ENCODE assay signal across 1 cellular context in the genomic region with DNA sequence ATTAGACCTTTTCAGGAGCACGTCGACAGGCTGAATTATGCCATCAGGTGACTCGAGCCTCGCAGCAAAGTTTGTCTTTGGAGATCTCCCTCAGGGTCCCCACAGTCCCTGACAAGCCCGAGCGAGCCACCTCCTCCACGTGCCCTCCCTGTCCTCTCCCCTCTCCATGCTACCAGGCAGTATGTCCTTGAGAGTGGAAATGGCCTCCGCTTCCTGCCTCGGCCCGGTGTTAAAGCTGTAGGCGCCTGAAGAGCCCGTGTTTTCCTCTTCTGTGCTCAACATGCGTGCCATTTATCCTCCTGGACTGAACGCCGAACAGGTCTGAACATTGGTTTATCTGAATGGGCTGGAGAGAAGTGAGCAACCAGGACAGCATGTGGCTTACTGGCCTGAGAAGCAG.
TF ChIP-seq lines count a peak whose summit lies in the region.

No MANE protein-coding gene starts in this region.

TF ChIP-seq in H1, 55 proteins besides CTCF, POLR2A, EP300 and RAD21:
- no peak for TF ChIP-seq CTBP2 (IDR thresholded peaks at IDR 0.05; ENCODE audit: borderline replicate concordance, insufficient read depth, insufficient read length, low read length)
- TF ChIP-seq NRF1 (IDR thresholded peaks at IDR 0.05; ENCODE audit: low read depth, low read length) = no peak
- TF ChIP-seq YY1 (IDR thresholded peaks at IDR 0.05; ENCODE audit: low read depth, low read length) = no peak
- TF ChIP-seq ATF3 (IDR thresholded peaks at IDR 0.05; ENCODE audit: insufficient read depth, low read depth, low read length) = no peak
- TF ChIP-seq CBX5 (IDR thresholded peaks at IDR 0.05; ENCODE audit: low read depth, low read length) = no peak
- TF ChIP-seq BRCA1 (IDR thresholded peaks at IDR 0.05; ENCODE audit: low read depth, low read length) = no peak
- TF ChIP-seq CHD2 (IDR thresholded peaks at IDR 0.05; ENCODE audit: low read length) = no peak
- TF ChIP-seq KDM5A (IDR thresholded peaks at IDR 0.05; ENCODE audit: low read length) = no peak
- TF ChIP-seq, protein P1, sequence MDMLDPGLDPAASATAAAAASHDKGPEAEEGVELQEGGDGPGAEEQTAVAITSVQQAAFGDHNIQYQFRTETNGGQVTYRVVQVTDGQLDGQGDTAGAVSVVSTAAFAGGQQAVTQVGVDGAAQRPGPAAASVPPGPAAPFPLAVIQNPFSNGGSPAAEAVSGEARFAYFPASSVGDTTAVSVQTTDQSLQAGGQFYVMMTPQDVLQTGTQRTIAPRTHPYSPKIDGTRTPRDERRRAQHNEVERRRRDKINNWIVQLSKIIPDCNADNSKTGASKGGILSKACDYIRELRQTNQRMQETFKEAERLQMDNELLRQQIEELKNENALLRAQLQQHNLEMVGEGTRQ (IDR thresholded peaks at IDR 0.05; ENCODE audit: low read length) = no peak
- no peak for TF ChIP-seq CHD7 (IDR thresholded peaks at IDR 0.05; ENCODE audit: insufficient replicate concordance, low read length)
- no peak for TF ChIP-seq RBBP5 (IDR thresholded peaks at IDR 0.05; ENCODE audit: borderline replicate concordance, low read depth, low read length)
- no peak for TF ChIP-seq RNF2 (IDR thresholded peaks at IDR 0.05; ENCODE audit: borderline replicate concordance, low read depth, low read length, missing control alignments, poor library complexity, severe bottlenecking)
- TF ChIP-seq TAF1 (IDR thresholded peaks at IDR 0.05; ENCODE audit: low read depth, low read length) = no peak
TF ChIP-seq in H1: peak in this region for 0.
